In the genomic region with DNA sequence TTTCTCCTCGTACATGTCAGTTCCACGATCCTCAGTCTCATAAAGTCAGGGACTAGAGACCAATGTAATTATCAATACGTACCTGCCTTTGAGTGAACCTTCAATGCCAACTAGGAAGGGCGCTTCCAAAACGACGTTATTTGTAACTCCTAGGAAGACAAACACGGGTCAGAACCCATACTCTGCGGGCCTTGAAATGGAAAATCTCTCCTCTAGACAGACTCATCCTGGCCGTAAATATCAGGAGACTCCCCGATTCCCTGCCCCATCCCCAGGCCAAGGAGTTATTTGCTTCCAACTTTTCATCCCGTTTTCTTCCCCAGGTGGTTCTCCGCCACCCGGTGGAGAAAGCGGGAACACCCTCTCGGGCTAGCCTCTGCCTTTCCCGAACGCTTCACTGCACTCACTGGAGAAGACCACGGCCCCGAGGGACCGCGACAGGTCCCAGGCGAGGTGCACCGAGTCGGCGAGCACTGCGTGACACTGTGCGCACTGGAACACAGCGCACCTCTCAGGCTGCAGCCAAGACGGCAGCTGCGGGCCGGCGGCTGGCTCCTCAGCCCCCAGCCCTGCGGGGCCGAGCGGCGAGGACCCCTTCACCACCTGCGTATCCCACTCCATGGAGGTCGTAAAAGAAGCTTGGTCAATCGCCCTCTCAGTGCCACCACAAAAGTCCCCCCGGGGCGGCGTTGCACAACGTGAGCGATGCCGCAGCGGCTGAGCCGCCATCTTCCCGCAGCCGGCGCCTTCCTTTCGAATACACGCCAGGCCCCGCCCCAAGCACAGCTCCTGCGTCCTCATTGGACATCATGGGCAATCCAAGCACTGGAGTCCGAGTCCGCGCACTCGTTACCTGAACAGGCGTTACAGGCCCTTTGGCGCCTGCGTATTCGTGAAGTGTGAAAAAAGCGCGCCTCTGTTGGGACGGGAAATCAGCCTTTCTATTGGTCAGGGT, we compare ENCODE assay signal across 1 cellular context.
TF ChIP-seq lines count a peak whose summit lies in the region.

A gene (minus strand): TSS at position 759 of the 955 bp plus-strand sequence. CDS start 30 bp downstream, at position 729.

TF ChIP-seq in K562, 482 proteins besides CTCF, POLR2A, EP300 and RAD21 (continued from another document and continues in another):
- TF ChIP-seq, protein P1, sequence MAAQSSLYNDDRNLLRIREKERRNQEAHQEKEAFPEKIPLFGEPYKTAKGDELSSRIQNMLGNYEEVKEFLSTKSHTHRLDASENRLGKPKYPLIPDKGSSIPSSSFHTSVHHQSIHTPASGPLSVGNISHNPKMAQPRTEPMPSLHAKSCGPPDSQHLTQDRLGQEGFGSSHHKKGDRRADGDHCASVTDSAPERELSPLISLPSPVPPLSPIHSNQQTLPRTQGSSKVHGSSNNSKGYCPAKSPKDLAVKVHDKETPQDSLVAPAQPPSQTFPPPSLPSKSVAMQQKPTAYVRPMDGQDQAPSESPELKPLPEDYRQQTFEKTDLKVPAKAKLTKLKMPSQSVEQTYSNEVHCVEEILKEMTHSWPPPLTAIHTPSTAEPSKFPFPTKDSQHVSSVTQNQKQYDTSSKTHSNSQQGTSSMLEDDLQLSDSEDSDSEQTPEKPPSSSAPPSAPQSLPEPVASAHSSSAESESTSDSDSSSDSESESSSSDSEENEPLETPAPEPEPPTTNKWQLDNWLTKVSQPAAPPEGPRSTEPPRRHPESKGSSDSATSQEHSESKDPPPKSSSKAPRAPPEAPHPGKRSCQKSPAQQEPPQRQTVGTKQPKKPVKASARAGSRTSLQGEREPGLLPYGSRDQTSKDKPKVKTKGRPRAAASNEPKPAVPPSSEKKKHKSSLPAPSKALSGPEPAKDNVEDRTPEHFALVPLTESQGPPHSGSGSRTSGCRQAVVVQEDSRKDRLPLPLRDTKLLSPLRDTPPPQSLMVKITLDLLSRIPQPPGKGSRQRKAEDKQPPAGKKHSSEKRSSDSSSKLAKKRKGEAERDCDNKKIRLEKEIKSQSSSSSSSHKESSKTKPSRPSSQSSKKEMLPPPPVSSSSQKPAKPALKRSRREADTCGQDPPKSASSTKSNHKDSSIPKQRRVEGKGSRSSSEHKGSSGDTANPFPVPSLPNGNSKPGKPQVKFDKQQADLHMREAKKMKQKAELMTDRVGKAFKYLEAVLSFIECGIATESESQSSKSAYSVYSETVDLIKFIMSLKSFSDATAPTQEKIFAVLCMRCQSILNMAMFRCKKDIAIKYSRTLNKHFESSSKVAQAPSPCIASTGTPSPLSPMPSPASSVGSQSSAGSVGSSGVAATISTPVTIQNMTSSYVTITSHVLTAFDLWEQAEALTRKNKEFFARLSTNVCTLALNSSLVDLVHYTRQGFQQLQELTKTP (IDR thresholded peaks at IDR 0.05; ENCODE audit: low read depth in 1 of 2, partially characterized antibody in 2 of 2), result no peak
- TF ChIP-seq ZNF347 (CRISPR knock-in tag; IDR thresholded peaks at IDR 0.05; ENCODE audit: low read depth), result no peak
- no peak; the same call in 1 of the 2 replicates for TF ChIP-seq ELF4 (CRISPR knock-in tag; IDR thresholded peaks at IDR 0.05)
- TF ChIP-seq, protein P2, sequence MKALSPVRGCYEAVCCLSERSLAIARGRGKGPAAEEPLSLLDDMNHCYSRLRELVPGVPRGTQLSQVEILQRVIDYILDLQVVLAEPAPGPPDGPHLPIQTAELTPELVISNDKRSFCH (CRISPR knock-in tag; IDR thresholded peaks at IDR 0.05), result no peak
- TF ChIP-seq, protein P2 (tag; IDR thresholded peaks at IDR 0.05), result peak; percentile 80; the same call in 1 of the 2 replicates
- TF ChIP-seq, protein P3, sequence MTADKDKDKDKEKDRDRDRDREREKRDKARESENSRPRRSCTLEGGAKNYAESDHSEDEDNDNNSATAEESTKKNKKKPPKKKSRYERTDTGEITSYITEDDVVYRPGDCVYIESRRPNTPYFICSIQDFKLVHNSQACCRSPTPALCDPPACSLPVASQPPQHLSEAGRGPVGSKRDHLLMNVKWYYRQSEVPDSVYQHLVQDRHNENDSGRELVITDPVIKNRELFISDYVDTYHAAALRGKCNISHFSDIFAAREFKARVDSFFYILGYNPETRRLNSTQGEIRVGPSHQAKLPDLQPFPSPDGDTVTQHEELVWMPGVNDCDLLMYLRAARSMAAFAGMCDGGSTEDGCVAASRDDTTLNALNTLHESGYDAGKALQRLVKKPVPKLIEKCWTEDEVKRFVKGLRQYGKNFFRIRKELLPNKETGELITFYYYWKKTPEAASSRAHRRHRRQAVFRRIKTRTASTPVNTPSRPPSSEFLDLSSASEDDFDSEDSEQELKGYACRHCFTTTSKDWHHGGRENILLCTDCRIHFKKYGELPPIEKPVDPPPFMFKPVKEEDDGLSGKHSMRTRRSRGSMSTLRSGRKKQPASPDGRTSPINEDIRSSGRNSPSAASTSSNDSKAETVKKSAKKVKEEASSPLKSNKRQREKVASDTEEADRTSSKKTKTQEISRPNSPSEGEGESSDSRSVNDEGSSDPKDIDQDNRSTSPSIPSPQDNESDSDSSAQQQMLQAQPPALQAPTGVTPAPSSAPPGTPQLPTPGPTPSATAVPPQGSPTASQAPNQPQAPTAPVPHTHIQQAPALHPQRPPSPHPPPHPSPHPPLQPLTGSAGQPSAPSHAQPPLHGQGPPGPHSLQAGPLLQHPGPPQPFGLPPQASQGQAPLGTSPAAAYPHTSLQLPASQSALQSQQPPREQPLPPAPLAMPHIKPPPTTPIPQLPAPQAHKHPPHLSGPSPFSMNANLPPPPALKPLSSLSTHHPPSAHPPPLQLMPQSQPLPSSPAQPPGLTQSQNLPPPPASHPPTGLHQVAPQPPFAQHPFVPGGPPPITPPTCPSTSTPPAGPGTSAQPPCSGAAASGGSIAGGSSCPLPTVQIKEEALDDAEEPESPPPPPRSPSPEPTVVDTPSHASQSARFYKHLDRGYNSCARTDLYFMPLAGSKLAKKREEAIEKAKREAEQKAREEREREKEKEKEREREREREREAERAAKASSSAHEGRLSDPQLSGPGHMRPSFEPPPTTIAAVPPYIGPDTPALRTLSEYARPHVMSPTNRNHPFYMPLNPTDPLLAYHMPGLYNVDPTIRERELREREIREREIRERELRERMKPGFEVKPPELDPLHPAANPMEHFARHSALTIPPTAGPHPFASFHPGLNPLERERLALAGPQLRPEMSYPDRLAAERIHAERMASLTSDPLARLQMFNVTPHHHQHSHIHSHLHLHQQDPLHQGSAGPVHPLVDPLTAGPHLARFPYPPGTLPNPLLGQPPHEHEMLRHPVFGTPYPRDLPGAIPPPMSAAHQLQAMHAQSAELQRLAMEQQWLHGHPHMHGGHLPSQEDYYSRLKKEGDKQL (CRISPR knock-in tag; IDR thresholded peaks at IDR 0.05; ENCODE audit: borderline replicate concordance), result no peak
- TF ChIP-seq ZNF41 (CRISPR knock-in tag; conservative IDR thresholded peaks at IDR 0.05), result no peak
- no peak for TF ChIP-seq NR2C2 (CRISPR knock-in tag; IDR thresholded peaks at IDR 0.05)
- TF ChIP-seq NR2C2 (tag; IDR thresholded peaks at IDR 0.05), result no peak
- no peak for TF ChIP-seq ZNF76 (CRISPR knock-in tag; IDR thresholded peaks at IDR 0.05; ENCODE audit: borderline replicate concordance)
- no peak for TF ChIP-seq ZC3H4 (CRISPR knock-in tag; IDR thresholded peaks at IDR 0.05; ENCODE audit: borderline replicate concordance)
- TF ChIP-seq, protein P4, sequence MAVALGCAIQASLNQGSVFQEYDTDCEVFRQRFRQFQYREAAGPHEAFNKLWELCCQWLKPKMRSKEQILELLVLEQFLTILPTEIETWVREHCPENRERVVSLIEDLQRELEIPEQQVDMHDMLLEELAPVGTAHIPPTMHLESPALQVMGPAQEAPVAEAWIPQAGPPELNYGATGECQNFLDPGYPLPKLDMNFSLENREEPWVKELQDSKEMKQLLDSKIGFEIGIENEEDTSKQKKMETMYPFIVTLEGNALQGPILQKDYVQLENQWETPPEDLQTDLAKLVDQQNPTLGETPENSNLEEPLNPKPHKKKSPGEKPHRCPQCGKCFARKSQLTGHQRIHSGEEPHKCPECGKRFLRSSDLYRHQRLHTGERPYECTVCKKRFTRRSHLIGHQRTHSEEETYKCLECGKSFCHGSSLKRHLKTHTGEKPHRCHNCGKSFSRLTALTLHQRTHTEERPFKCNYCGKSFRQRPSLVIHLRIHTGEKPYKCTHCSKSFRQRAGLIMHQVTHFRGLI (CRISPR knock-in tag; IDR thresholded peaks at IDR 0.05), result no peak
- TF ChIP-seq, protein P5, sequence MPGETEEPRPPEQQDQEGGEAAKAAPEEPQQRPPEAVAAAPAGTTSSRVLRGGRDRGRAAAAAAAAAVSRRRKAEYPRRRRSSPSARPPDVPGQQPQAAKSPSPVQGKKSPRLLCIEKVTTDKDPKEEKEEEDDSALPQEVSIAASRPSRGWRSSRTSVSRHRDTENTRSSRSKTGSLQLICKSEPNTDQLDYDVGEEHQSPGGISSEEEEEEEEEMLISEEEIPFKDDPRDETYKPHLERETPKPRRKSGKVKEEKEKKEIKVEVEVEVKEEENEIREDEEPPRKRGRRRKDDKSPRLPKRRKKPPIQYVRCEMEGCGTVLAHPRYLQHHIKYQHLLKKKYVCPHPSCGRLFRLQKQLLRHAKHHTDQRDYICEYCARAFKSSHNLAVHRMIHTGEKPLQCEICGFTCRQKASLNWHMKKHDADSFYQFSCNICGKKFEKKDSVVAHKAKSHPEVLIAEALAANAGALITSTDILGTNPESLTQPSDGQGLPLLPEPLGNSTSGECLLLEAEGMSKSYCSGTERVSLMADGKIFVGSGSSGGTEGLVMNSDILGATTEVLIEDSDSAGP (CRISPR knock-in tag; IDR thresholded peaks at IDR 0.05), result no peak
- TF ChIP-seq ZNF589 (CRISPR knock-in tag; IDR thresholded peaks at IDR 0.05; ENCODE audit: low read depth), result no peak
- TF ChIP-seq SUPT5H (IDR thresholded peaks at IDR 0.05), result peak; percentile 98
- TF ChIP-seq U2AF1 (optimal IDR thresholded peaks at IDR 0.05; ENCODE audit: low read depth, low read length), result no peak
- no peak for TF ChIP-seq ZSCAN29 (IDR thresholded peaks at IDR 0.05)
- no peak for TF ChIP-seq MIER1 (IDR thresholded peaks at IDR 0.05; ENCODE audit: low read depth)
- peak; percentile 72 for TF ChIP-seq C11orf30 (IDR thresholded peaks at IDR 0.05; ENCODE audit: low read depth)
- TF ChIP-seq SAFB2 (IDR thresholded peaks at IDR 0.05; ENCODE audit: borderline replicate concordance, low read depth, low read length, severe bottlenecking), result no peak
- TF ChIP-seq, protein P6, sequence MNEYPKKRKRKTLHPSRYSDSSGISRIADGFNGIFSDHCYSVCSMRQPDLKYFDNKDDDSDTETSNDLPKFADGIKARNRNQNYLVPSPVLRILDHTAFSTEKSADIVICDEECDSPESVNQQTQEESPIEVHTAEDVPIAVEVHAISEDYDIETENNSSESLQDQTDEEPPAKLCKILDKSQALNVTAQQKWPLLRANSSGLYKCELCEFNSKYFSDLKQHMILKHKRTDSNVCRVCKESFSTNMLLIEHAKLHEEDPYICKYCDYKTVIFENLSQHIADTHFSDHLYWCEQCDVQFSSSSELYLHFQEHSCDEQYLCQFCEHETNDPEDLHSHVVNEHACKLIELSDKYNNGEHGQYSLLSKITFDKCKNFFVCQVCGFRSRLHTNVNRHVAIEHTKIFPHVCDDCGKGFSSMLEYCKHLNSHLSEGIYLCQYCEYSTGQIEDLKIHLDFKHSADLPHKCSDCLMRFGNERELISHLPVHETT (CRISPR knock-in tag; conservative IDR thresholded peaks at IDR 0.05 in 1 of 2, IDR thresholded peaks at IDR 0.05 in 1 of 2), result no peak
- no peak for TF ChIP-seq STAT5A (IDR thresholded peaks at IDR 0.05; ENCODE audit: borderline replicate concordance, low read length)
- TF ChIP-seq, protein P7, sequence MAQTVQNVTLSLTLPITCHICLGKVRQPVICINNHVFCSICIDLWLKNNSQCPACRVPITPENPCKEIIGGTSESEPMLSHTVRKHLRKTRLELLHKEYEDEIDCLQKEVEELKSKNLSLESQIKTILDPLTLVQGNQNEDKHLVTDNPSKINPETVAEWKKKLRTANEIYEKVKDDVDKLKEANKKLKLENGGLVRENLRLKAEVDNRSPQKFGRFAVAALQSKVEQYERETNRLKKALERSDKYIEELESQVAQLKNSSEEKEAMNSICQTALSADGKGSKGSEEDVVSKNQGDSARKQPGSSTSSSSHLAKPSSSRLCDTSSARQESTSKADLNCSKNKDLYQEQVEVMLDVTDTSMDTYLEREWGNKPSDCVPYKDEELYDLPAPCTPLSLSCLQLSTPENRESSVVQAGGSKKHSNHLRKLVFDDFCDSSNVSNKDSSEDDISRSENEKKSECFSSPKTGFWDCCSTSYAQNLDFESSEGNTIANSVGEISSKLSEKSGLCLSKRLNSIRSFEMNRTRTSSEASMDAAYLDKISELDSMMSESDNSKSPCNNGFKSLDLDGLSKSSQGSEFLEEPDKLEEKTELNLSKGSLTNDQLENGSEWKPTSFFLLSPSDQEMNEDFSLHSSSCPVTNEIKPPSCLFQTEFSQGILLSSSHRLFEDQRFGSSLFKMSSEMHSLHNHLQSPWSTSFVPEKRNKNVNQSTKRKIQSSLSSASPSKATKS (CRISPR knock-in tag; IDR thresholded peaks at IDR 0.05), result no peak
- TF ChIP-seq PTBP1 (IDR thresholded peaks at IDR 0.05; ENCODE audit: low read depth, low read length), result no peak
- peak; percentile 18; the same call in 1 of the 2 replicates for TF ChIP-seq CBFB (CRISPR knock-in tag; IDR thresholded peaks at IDR 0.05)
- TF ChIP-seq, protein P8, sequence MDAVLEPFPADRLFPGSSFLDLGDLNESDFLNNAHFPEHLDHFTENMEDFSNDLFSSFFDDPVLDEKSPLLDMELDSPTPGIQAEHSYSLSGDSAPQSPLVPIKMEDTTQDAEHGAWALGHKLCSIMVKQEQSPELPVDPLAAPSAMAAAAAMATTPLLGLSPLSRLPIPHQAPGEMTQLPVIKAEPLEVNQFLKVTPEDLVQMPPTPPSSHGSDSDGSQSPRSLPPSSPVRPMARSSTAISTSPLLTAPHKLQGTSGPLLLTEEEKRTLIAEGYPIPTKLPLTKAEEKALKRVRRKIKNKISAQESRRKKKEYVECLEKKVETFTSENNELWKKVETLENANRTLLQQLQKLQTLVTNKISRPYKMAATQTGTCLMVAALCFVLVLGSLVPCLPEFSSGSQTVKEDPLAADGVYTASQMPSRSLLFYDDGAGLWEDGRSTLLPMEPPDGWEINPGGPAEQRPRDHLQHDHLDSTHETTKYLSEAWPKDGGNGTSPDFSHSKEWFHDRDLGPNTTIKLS (IDR thresholded peaks at IDR 0.05; ENCODE audit: borderline replicate concordance, low read depth), result 0 out of 2 replicates have a peak, but pooled peaks have one; percentile 29
- no peak for TF ChIP-seq DDX20 (tag; IDR thresholded peaks at IDR 0.05; ENCODE audit: low read depth)
- TF ChIP-seq U2AF2 (optimal IDR thresholded peaks at IDR 0.05; ENCODE audit: low read depth, low read length), result no peak
- no peak for TF ChIP-seq ZSCAN32 (CRISPR knock-in tag; IDR thresholded peaks at IDR 0.05)
- no peak for TF ChIP-seq NFE2L1 (tag; IDR thresholded peaks at IDR 0.05; ENCODE audit: borderline replicate concordance, low read depth)
- TF ChIP-seq, protein P9, sequence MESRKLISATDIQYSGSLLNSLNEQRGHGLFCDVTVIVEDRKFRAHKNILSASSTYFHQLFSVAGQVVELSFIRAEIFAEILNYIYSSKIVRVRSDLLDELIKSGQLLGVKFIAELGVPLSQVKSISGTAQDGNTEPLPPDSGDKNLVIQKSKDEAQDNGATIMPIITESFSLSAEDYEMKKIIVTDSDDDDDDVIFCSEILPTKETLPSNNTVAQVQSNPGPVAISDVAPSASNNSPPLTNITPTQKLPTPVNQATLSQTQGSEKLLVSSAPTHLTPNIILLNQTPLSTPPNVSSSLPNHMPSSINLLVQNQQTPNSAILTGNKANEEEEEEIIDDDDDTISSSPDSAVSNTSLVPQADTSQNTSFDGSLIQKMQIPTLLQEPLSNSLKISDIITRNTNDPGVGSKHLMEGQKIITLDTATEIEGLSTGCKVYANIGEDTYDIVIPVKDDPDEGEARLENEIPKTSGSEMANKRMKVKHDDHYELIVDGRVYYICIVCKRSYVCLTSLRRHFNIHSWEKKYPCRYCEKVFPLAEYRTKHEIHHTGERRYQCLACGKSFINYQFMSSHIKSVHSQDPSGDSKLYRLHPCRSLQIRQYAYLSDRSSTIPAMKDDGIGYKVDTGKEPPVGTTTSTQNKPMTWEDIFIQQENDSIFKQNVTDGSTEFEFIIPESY (CRISPR knock-in tag; IDR thresholded peaks at IDR 0.05), result peak; percentile 31
- peak; percentile 98 for TF ChIP-seq RBFOX2 (IDR thresholded peaks at IDR 0.05; ENCODE audit: low read depth, low read length)
- no peak for TF ChIP-seq ARNT (IDR thresholded peaks at IDR 0.05)
